ENCODE assay signal across 8 cellular contexts in genomic region chr6:30006170-30007131, GRCh38. TPM values are rescaled to one million over a fixed set of nuclear protein-coding genes. Genes with fewer than 3 reads are reported as not detected.
DNase-seq lines count a peak whose midpoint lies in the region; ATAC-seq lines count a peak whose summit lies in the region.

No MANE protein-coding gene starts in this region.

- no peak for ATAC-seq in HG02970 (IDR thresholded peaks at IDR 0.05; ENCODE audit: low FRiP score, unreplicated experiment)

- H3K27me3 Mint-ChIP-seq in T-helper 1 cell treated with Interleukin-12 subunit alpha and Interleukin-12 subunit beta and Interleukin-4 antibody, amounts not matched to agents 30 μg/mL and 1 μg/mL, for 36 hours (ENCODE audit: low read depth), result peaks cover 52% of the 10 kb centered on the region

- 11% methylated on average over 74 of the region's 74 CpGs for WGBS in thymus

- H3K9me3 Mint-ChIP-seq in T-helper 1 cell treated with Interleukin-12 subunit alpha and Interleukin-12 subunit beta and Interleukin-4 antibody, amounts not matched to agents 30 μg/mL and 1 μg/mL, for 36 hours, result no peaks in the 10 kb centered on the region

- H3K36me3 ChIP-seq in thymus (ENCODE audit: control insufficient read depth, insufficient read depth), result peaks cover 9% of the 10 kb centered on the region

- no peaks in the 10 kb centered on the region for H3K9me3 ChIP-seq in thymus (ENCODE audit: control insufficient read depth)

- no peak overlapping the region for H3K27ac ChIP-seq in thymus (ENCODE audit: low read depth)

- peak overlapping the region; percentile 30 for H3K4me3 ChIP-seq in thymus (ENCODE audit: low read length)

- H3K4me1 ChIP-seq in thymus (ENCODE audit: control insufficient read depth, insufficient read depth, low read length), result no peaks in the 10 kb centered on the region

- peak overlapping the region; percentile 73 for H3K4me3 Mint-ChIP-seq in T-helper 1 cell treated with Interleukin-12 subunit alpha and Interleukin-12 subunit beta and Interleukin-4 antibody, amounts not matched to agents 30 μg/mL and 1 μg/mL, for 36 hours

- H3K4me1 Mint-ChIP-seq in T-helper 1 cell treated with Interleukin-12 subunit alpha and Interleukin-12 subunit beta and Interleukin-4 antibody, amounts not matched to agents 30 μg/mL and 1 μg/mL, for 36 hours (ENCODE audit: low read depth), result peaks cover 14% of the 10 kb centered on the region

- peaks cover 4% of the 10 kb centered on the region for H3K36me3 Mint-ChIP-seq in T-helper 1 cell treated with Interleukin-12 subunit alpha and Interleukin-12 subunit beta and Interleukin-4 antibody, amounts not matched to agents 30 μg/mL and 1 μg/mL, for 36 hours (ENCODE audit: low read depth)

- DNase-seq in AG20443 (ENCODE audit: low spot score) (peak; percentile 47), ecto neural progenitor cell (ENCODE audit: low spot score) (peak; percentile 52), mesenteric fat pad (ENCODE audit: low spot score) (peak; percentile 89), NCI-H1694 treated with DMSO at 0.1 percent for 48 hours (lab: John Stamatoyannopoulos, UW) (no peak), inferior parietal cortex (ENCODE audit: extremely low spot score) (no peak)

- no peak overlapping the region for H3K27ac Mint-ChIP-seq in T-helper 1 cell treated with Interleukin-12 subunit alpha and Interleukin-12 subunit beta and Interleukin-4 antibody, amounts not matched to agents 30 μg/mL and 1 μg/mL, for 36 hours

- H3K27me3 ChIP-seq in thymus (ENCODE audit: control insufficient read depth, insufficient read depth), result peaks cover 29% of the 10 kb centered on the region

RNA-seq across cellular contexts. Expression of gene POLR1H, which starts 54.6 kb away (rescaled TPM):
- 21.1 TPM for total RNA-seq in mesenteric fat pad
- polyA plus RNA-seq in thymus, result 91.0 TPM

Comparison
In these comparisons a context has a peak if more than half of its experiments do, and no peak if none do; other contexts are left out.
1. DNase-seq: peak in AG20443 (single experiment), ecto neural progenitor cell (single experiment) and mesenteric fat pad (single experiment); none in NCI-H1694 treated with DMSO at 0.1 percent for 48 hours (single experiment) and inferior parietal cortex (single experiment).